14 cellular contexts compared by ENCODE assay signal in the genomic region with DNA sequence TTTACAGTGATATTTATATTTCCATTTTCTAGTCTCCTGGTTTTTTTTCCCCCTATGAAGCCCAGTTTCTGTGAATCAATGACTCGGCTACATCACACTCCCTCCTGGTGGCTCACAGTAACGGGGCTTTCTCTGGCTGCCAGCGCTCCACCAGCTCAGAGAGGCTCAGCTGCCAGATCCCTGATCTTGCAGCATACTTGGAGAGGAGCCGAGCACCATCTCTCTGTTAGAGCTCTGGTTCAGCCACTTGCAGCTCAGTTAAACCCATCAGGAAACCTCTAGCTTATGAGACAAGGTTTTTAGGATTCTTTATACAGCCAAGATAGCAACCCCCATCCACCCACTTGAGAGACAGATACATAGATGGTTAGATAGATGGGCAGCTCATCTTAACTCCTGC.
DNase-seq lines count a peak whose midpoint lies in the region; ATAC-seq, FAIRE-seq and TF ChIP-seq lines count a peak whose summit lies in the region.
"Had no signal": no experiment of that assay in that cellular context is flagged by ENCODE, and none has a peak within 500 bp of the region (broad histone marks: within the 10 kb centered on the region; RNA-seq: fewer than 3 reads in every experiment).

No MANE protein-coding gene starts in this region.

- no peak overlapping the region for H3K9ac ChIP-seq in kidney (ENCODE audit: low read length in 2 of 2)

- intact Hi-C loops in psoas muscle (cut with DNase I) (loop anchor here in 1 of 2 donors (10.0 kb wide), 1 partner anchor 282 kb away; no protein-coding TSS in a partner anchor), kidney (cut with DNase I) (no loop called here), natural killer cell (cut with micrococcal nuclease) (no loop called here)

- ATAC-seq in psoas muscle: peak; percentile 45 to 71 (median 60)
- no peak for ATAC-seq in GM21723 (IDR thresholded peaks at IDR 0.05; ENCODE audit: unreplicated experiment)
- ATAC-seq in natural killer cell: no peak
- no peak for ATAC-seq in GM19328 (IDR thresholded peaks at IDR 0.05; ENCODE audit: unreplicated experiment)
- ATAC-seq: activated CD4-positive, alpha-beta T cell treated with anti-CD3 and anti-CD28 coated beads for 36 hours; left lobe of liver had no signal

- no peak for FAIRE-seq in kidney (lab: Jason Lieb, UNC)

- peaks cover 0 to 2% of the 10 kb centered on the region in 2 donors for H3K9me3 Mint-ChIP-seq in natural killer cell

- DNase-seq in EL: peak; percentile 8
- peak; percentile 93 for DNase-seq in cerebellar cortex (ENCODE audit: low spot score)
- peak in 38 of 51 donors; percentile 1 to 74 (median 41) for DNase-seq in hypothalamus (lab: John Stamatoyannopoulos, UW)
- DNase-seq in psoas muscle: peak; percentile 62 to 68
- no peak for DNase-seq in kidney
- no peak for DNase-seq in natural killer cell
- DNase-seq: activated CD4-positive, alpha-beta T cell treated with anti-CD3 and anti-CD28 coated beads for 36 hours; activated naive CD4-positive, alpha-beta T cell; SIG-M5; stimulated activated CD8-positive, alpha-beta memory T cell treated with anti-CD3 and anti-CD28 coated beads, Interleukin-4, amount 100 ng/mL, for 48 hours had no signal

- no peak overlapping the region for H3K27ac ChIP-seq in psoas muscle
- peak overlapping the region in 1 of 2 donors; percentile 19 for H3K27ac ChIP-seq in kidney (ENCODE audit: low read depth in 2 of 2, low read length in 2 of 2)

- no peaks in the 10 kb centered on the region for H3K36me3 Mint-ChIP-seq in natural killer cell

- H3K4me3 Mint-ChIP-seq in natural killer cell: no peak overlapping the region
- H3K4me3 Mint-ChIP-seq: activated CD4-positive, alpha-beta T cell treated with anti-CD3 and anti-CD28 coated beads for 36 hours; CD14-positive monocyte had no signal

- no peak overlapping the region for H3K27ac Mint-ChIP-seq in natural killer cell
- H3K27ac Mint-ChIP-seq: activated CD4-positive, alpha-beta T cell treated with anti-CD3 and anti-CD28 coated beads for 36 hours had no signal

- TF ChIP-seq CTCF in psoas muscle (IDR thresholded peaks at IDR 0.05) (no peak), kidney (IDR thresholded peaks at IDR 0.05; ENCODE audit: borderline replicate concordance, extremely low read depth, insufficient read depth) (no peak), natural killer cell (IDR thresholded peaks at IDR 0.05) (no peak)

- H3K27me3 Mint-ChIP-seq in natural killer cell (ENCODE audit: low read depth in 2 of 2): no peaks in the 10 kb centered on the region
- H3K27me3 Mint-ChIP-seq: activated CD4-positive, alpha-beta T cell treated with anti-CD3 and anti-CD28 coated beads for 36 hours had no signal

- H3K4me1 Mint-ChIP-seq in natural killer cell: no peaks in the 10 kb centered on the region
- H3K4me1 Mint-ChIP-seq: activated CD4-positive, alpha-beta T cell treated with anti-CD3 and anti-CD28 coated beads for 36 hours; CD14-positive monocyte had no signal

- H3K9me3 ChIP-seq in psoas muscle (no peaks in the 10 kb centered on the region), kidney (ENCODE audit: control insufficient read depth in 1 of 2, low read length in 2 of 2) (no peaks in the 10 kb centered on the region)

- no peaks in the 10 kb centered on the region for H3K36me3 ChIP-seq in psoas muscle (ENCODE audit: insufficient read depth in 1 of 2, low read depth in 1 of 2)
- H3K36me3 ChIP-seq in kidney (ENCODE audit: control insufficient read depth in 1 of 2, insufficient read depth in 2 of 2, low read length in 2 of 2): no peaks in the 10 kb centered on the region

- H3K4me1 ChIP-seq in psoas muscle: peaks cover 13% of the 10 kb centered on the region
- peaks cover 4 to 7% of the 10 kb centered on the region in 2 donors for H3K4me1 ChIP-seq in kidney (ENCODE audit: control insufficient read depth in 1 of 2, insufficient read depth in 1 of 2, low read depth in 1 of 2, low read length in 2 of 2)

- no peak overlapping the region for H3K4me3 ChIP-seq in psoas muscle
- peak overlapping the region in 1 of 2 donors; percentile 16 for H3K4me3 ChIP-seq in kidney (ENCODE audit: low read length in 2 of 2)

- H3K27me3 ChIP-seq in psoas muscle (ENCODE audit: insufficient read depth in 3 of 3, low read length in 2 of 3): peaks cover 0 to 34% (median 0%) of the 10 kb centered on the region in 3 donors

- WGBS in psoas muscle, 3 donors: 19 to 29% (median 28%) methylated on average over 4 of the region's 4 CpGs

Comparison
In these comparisons a context has a peak if more than half of its experiments do, and no peak if none do; other contexts are left out.
1. DNase-seq: peak in EL (single experiment), cerebellar cortex (single experiment), hypothalamus (38 of 51) and psoas muscle (2 of 2); none in kidney (single experiment) and natural killer cell (single experiment).
2. ATAC-seq: peak in psoas muscle (4 of 4); none in GM21723 (single experiment), natural killer cell (0 of 3) and GM19328 (single experiment).